In genomic region chr16:6112700-6113099, GRCh38 we compare ENCODE assay signal across 26 cellular contexts.
A peak's percentile ranks its signal among the peaks of the same experiment; 100 is the strongest.
DNase-seq lines count a peak whose midpoint lies in the region; ATAC-seq, FAIRE-seq and TF ChIP-seq lines count a peak whose summit lies in the region.
"Had no signal": no experiment of that assay in that cellular context is flagged by ENCODE, and none has a peak within 500 bp of the region (broad histone marks: within the 10 kb centered on the region; RNA-seq: fewer than 3 reads in every experiment).

No MANE protein-coding gene starts in this region.

- no peak overlapping the region for H3K27ac ChIP-seq in IMR-90 (ENCODE audit: insufficient read depth, low read length)
- H3K27ac ChIP-seq in K562 (ENCODE audit: extremely low read depth, low read depth, low read length), result no peak overlapping the region
- H3K27ac ChIP-seq: BLaER1 had no signal

- H3K4me3 ChIP-seq in IMR-90 (ENCODE audit: insufficient read depth, low read depth, low read length), result no peak overlapping the region
- H3K4me3 ChIP-seq in K562, result no peak overlapping the region
- H3K4me3 ChIP-seq: BLaER1, GM12878 had no signal

- H4K91ac ChIP-seq in IMR-90 (ENCODE audit: insufficient read depth, low read depth, low read length), result no peak overlapping the region

- no peak overlapping the region for H4K5ac ChIP-seq in IMR-90 (ENCODE audit: low read depth, low read length)

- no peak overlapping the region for H3K14ac ChIP-seq in IMR-90 (replicated peaks; ENCODE audit: low read depth, low read length)

- BruUV-seq in IMR-90 (replicated peaks; lab: Mats Ljungman, UMichigan) (no TSS peak), K562 (replicated peaks; lab: Mats Ljungman, UMichigan) (no TSS peak)

- POLR2A ChIA-PET in IMR-90 (lab: Charles Lee; ENCODE audit: unreplicated experiment) (no interaction called here), K562 (lab: Yijun Ruan, JAX) (no interaction called here)

- no peak overlapping the region for H3K56ac ChIP-seq in IMR-90 (ENCODE audit: extremely low read depth, insufficient read depth, low read length)

- ATAC-seq in IMR-90 (ENCODE audit: low read depth) (no peak), K562 (no peak), GM18861 (IDR thresholded peaks at IDR 0.05; ENCODE audit: unreplicated experiment) (no peak)
- ATAC-seq: GM12878 had no signal

- H3K4me2 ChIP-seq in IMR-90 (ENCODE audit: low read depth, low read length), result no peak overlapping the region
- H3K4me2 ChIP-seq in K562 (ENCODE audit: insufficient read depth, low read length), result no peak overlapping the region
- H3K4me2 ChIP-seq: BLaER1 had no signal

- no peak overlapping the region for H2BK15ac ChIP-seq in IMR-90 (ENCODE audit: low read depth, low read length)

- WGBS in IMR-90 (ENCODE audit: extremely low coverage in 2 of 2, insufficient read length in 1 of 2), 2 experiments, result no CpG with 5 or more reads among the region's 2 CpGs
- WGBS in K562 (ENCODE audit: insufficient coverage, low coverage, missing lambda C conversion rate), result 0% methylated on average over 2 of the region's 2 CpGs

- H3K9me3 ChIP-seq in IMR-90 (ENCODE audit: control insufficient read depth, insufficient read depth, low read length) (peaks cover 2% of the 10 kb centered on the region), K562 (replicated peaks; ENCODE audit: control insufficient read depth, insufficient read depth, low read depth, low read length) (no peaks in the 10 kb centered on the region)
- H3K9me3 ChIP-seq: BE2C, BLaER1 had no signal

- no peaks in the 10 kb centered on the region for H3K79me1 ChIP-seq in IMR-90 (ENCODE audit: low read depth in 1 of 2, low read length in 2 of 2)

- H3K27me3 ChIP-seq in IMR-90 (ENCODE audit: control insufficient read depth, insufficient read depth, low read length) (no peaks in the 10 kb centered on the region), K562 (ENCODE audit: control insufficient read depth in 2 of 2, insufficient read depth in 2 of 2, low read length in 2 of 2) (no peaks in the 10 kb centered on the region)
- H3K27me3 ChIP-seq: BE2C, BLaER1 had no signal

- H4K20me1 ChIP-seq in IMR-90 (ENCODE audit: insufficient read depth, low read length), result no peaks in the 10 kb centered on the region
- no peaks in the 10 kb centered on the region for H4K20me1 ChIP-seq in K562 (replicated peaks; ENCODE audit: control insufficient read depth, insufficient read depth, low read length)
- H4K20me1 ChIP-seq: BLaER1 had no signal

- TF ChIP-seq CTCF in IMR-90 (conservative IDR thresholded peaks at IDR 0.05; ENCODE audit: low read depth, low read length) (no peak), K562 (IDR thresholded peaks at IDR 0.05 in 2 of 3, conservative IDR thresholded peaks at IDR 0.05 in 1 of 3; ENCODE audit: insufficient read depth in 2 of 3, low read depth in 1 of 3, low read length in 3 of 3) (no peak)

- H3K4me1 ChIP-seq in IMR-90 (ENCODE audit: control insufficient read depth, insufficient read depth, low read length) (no peaks in the 10 kb centered on the region), K562 (replicated peaks in 1 of 2; ENCODE audit: control insufficient read depth in 2 of 2, insufficient read depth in 2 of 2, low read length in 2 of 2) (no peaks in the 10 kb centered on the region)
- H3K4me1 ChIP-seq: BE2C, BLaER1 had no signal

- DNase-seq in IMR-90, result no peak
- no peak for DNase-seq in K562 (ENCODE audit: extremely low read depth in 1 of 4, low spot score in 3 of 4)
- no peak for DNase-seq in urothelium cell line (ENCODE audit: low spot score)
- DNase-seq in KG1 (lab: John Stamatoyannopoulos, UW), result no peak
- DNase-seq: 8988T; ACHN; BE2C; C1 segment of cervical spinal cord; CD4-positive, alpha-beta memory T cell; CD4-positive, CD25-positive, alpha-beta regulatory T cell; CD8-positive, alpha-beta memory T cell; COR-L47; DMS 273 treated with DMSO at 0.1 percent for 48 hours; DMS153; DMS53; DMS79; DND-41; EL; GDM1 had no signal

- TF ChIP-seq POLR2A in IMR-90 (IDR thresholded peaks at IDR 0.05; ENCODE audit: low read depth, low read length) (no peak), K562 (conservative IDR thresholded peaks at IDR 0.05) (no peak)

- H3K4ac ChIP-seq in IMR-90 (ENCODE audit: low read depth, low read length), result no peak overlapping the region

- H3K9me1 ChIP-seq in IMR-90 (ENCODE audit: insufficient read depth, low read length) (no peaks in the 10 kb centered on the region), K562 (ENCODE audit: control insufficient read depth, insufficient read depth, low read length) (no peaks in the 10 kb centered on the region)

- TF ChIP-seq RAD21 in IMR-90 (IDR thresholded peaks at IDR 0.05; ENCODE audit: low read length) (no peak), K562 (CRISPR knock-in tag; conservative IDR thresholded peaks at IDR 0.05 in 1 of 2, IDR thresholded peaks at IDR 0.05 in 1 of 2) (no peak)

- H3K9ac ChIP-seq in IMR-90 (ENCODE audit: low read depth, low read length) (no peak overlapping the region), K562 (ENCODE audit: insufficient read depth in 1 of 2, low read depth in 2 of 2, low read length in 2 of 2) (no peak overlapping the region)
- H3K9ac ChIP-seq: BLaER1 had no signal

- no peak for TF ChIP-seq EP300 in K562 (IDR thresholded peaks at IDR 0.05; ENCODE audit: low read length)

- FAIRE-seq in K562 (lab: Jason Lieb, UNC) (no peak), urothelium cell line (lab: Jason Lieb, UNC) (peak; percentile 27)
- FAIRE-seq: A204.1, GM12878, GM12892, GM18507, GM19239 had no signal

- H3K18ac ChIP-seq in IMR-90 (ENCODE audit: low read depth, low read length), result no peak overlapping the region

- dilution Hi-C loops in IMR-90 (cut with HindIII; ENCODE audit: low sequenced_read_pairs, unreplicated experiment), result no loop called here

- intact Hi-C loops in IMR-90 (cut with micrococcal nuclease), result no loop called here
- intact Hi-C loops in K562 (cut with micrococcal nuclease), result no loop called here

- H2BK120ac ChIP-seq in IMR-90 (ENCODE audit: low read depth, low read length), result no peak overlapping the region

- H2AK9ac ChIP-seq in IMR-90 (replicated peaks; ENCODE audit: low read depth, low read length, poor library complexity), result no peak overlapping the region

- no peak overlapping the region for H2BK5ac ChIP-seq in IMR-90 (ENCODE audit: low read depth, low read length, poor library complexity, severe bottlenecking)

- H3K23ac ChIP-seq in IMR-90 (ENCODE audit: low read depth, low read length), result no peak overlapping the region

- H2AK5ac ChIP-seq in IMR-90 (ENCODE audit: low read depth, low read length), result no peak overlapping the region

- in situ Hi-C loops in IMR-90 (cut with MboI; ENCODE audit: low sequenced_read_pairs) (no loop called here), K562 (cut with MboI) (no loop called here)

- no peak overlapping the region for H2BK20ac ChIP-seq in IMR-90 (ENCODE audit: low read depth, low read length)

- no peak overlapping the region for H4K8ac ChIP-seq in IMR-90 (ENCODE audit: low read depth in 2 of 2, low read length in 2 of 2)

- H3K79me2 ChIP-seq in K562 (ENCODE audit: control insufficient read depth, insufficient read depth, low read length), result no peaks in the 10 kb centered on the region

- H2AFZ ChIP-seq in IMR-90 (replicated peaks; ENCODE audit: low read length, poor library complexity) (no peak overlapping the region), K562 (ENCODE audit: low read depth, low read length) (no peak overlapping the region)

- no peaks in the 10 kb centered on the region for H3K36me3 ChIP-seq in IMR-90 (ENCODE audit: control insufficient read depth, insufficient read depth, low read length)
- H3K36me3 ChIP-seq in K562 (ENCODE audit: control insufficient read depth, insufficient read depth, low read length), result no peaks in the 10 kb centered on the region
- H3K36me3 ChIP-seq: BE2C, BLaER1 had no signal

- CTCF ChIA-PET in IMR-90 (lab: Yijun Ruan, JAX), result no interaction called here
- CTCF ChIA-PET in K562 (lab: Yijun Ruan, JAX; ENCODE audit: low intra/inter-chr PET ratio), result no interaction called here

TF ChIP-seq in IMR-90, 13 proteins besides CTCF, POLR2A, EP300 and RAD21:
- TF ChIP-seq BHLHE40 (IDR thresholded peaks at IDR 0.05; ENCODE audit: low read depth, low read length), result no peak
- TF ChIP-seq MAFK (IDR thresholded peaks at IDR 0.05; ENCODE audit: low read depth, low read length), result peak; percentile 41
- TF ChIP-seq RFX5 (IDR thresholded peaks at IDR 0.05; ENCODE audit: low read depth, low read length), result no peak

TF ChIP-seq in K562, 482 proteins besides CTCF, POLR2A, EP300 and RAD21:
- TF ChIP-seq MAFF (IDR thresholded peaks at IDR 0.05; ENCODE audit: low read length), result 0 out of 2 replicates have a peak, but pooled peaks have one; percentile 3
- 0 out of 2 replicates have a peak, but pooled peaks have one; percentile 10 for TF ChIP-seq C11orf30 (IDR thresholded peaks at IDR 0.05; ENCODE audit: low read depth)
- TF ChIP-seq JUNB (CRISPR knock-in tag; conservative IDR thresholded peaks at IDR 0.05), result no peak
- peak; percentile 45; the same call in 1 of the 2 replicates for TF ChIP-seq ZNF316 (IDR thresholded peaks at IDR 0.05)
- TF ChIP-seq MCM2 (IDR thresholded peaks at IDR 0.05; ENCODE audit: low read depth), result no peak
